In the genomic region with DNA sequence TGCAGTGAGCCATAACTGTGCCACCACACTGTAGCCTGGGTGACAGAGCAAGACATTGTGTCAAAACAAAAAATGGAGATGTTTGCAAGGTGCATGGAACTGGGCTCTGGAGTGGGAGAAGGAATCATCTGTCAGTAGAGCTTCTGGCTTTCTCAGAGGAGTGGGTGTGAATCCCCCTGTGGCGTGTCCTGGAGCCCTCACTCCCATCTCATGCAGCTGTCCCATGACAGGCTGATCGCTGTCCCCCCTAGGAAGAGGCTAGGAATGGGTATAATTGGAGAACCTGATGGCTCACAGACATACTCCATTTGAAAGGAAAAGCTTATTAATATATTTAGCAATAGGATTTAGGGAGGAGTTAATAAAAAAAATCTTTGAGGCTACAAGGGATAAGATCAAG, we compare ENCODE assay signal across 8 cellular contexts.
"Had no signal": no experiment of that assay in that cellular context is flagged by ENCODE, and none has a peak within 500 bp of the region (broad histone marks: within the 10 kb centered on the region; RNA-seq: fewer than 3 reads in every experiment).

No MANE protein-coding gene starts in this region.

- FAIRE-seq: G401.6, GM12878, GM12891, GM12892, GM18507, GM19239 had no signal

- DNase-seq: GDM1, GF-D8 had no signal

- H3K4me3 ChIP-seq: GM12878 had no signal

- ATAC-seq: GM12878 had no signal
